ENCODE assay signal across 8 cellular contexts in genomic region chr1:230978491-230979388, GRCh38. TPM values are rescaled to one million over a fixed set of nuclear protein-coding genes. Genes with fewer than 3 reads are reported as not detected.
DNase-seq lines count a peak whose midpoint lies in the region; TF ChIP-seq lines count a peak whose summit lies in the region.

Gene ARV1, plus strand, starts transcription at chr1:230979094. Its CDS starts 12 bp downstream, at chr1:230979106.
Gene TTC13, minus strand, starts transcription at chr1:230978861. Its CDS starts 31 bp downstream, at chr1:230978830.

- no peak for TF ChIP-seq EP300 in esophagus muscularis mucosa (IDR thresholded peaks at IDR 0.05)

- intact Hi-C loops in esophagus muscularis mucosa (cut with DNase I): loop anchor here (5.0 kb wide), 1 partner anchor 181 kb away; no protein-coding TSS in a partner anchor

- no peaks in the 10 kb centered on the region for H3K27me3 ChIP-seq in GM23248 (replicated peaks; ENCODE audit: insufficient read depth)
- H3K27me3 ChIP-seq in esophagus muscularis mucosa: no peaks in the 10 kb centered on the region

- TF ChIP-seq POLR2A in esophagus muscularis mucosa (IDR thresholded peaks at IDR 0.05; ENCODE audit: low read depth): peak; percentile 29

- H3K27ac ChIP-seq in GM23248 (no peak within 1 kb of the TSS), esophagus muscularis mucosa (replicated peaks in 1 of 4) (peak within 1 kb of the TSS; percentile 70 to 83 (median 77))

- in situ Hi-C loops in GM23248 (cut with MboI): no loop called here

- H3K4me1 ChIP-seq in GM23248 (ENCODE audit: insufficient read depth) (peaks cover 25% of the 10 kb centered on the region), esophagus muscularis mucosa (peaks cover 19 to 33% (median 26%) of the 10 kb centered on the region in 4 donors)

- H3K79me2 ChIP-seq in GM23248 (ENCODE audit: insufficient read depth): peaks cover 54% of the 10 kb centered on the region

- H3K9me3 ChIP-seq in GM23248 (ENCODE audit: low read depth): no peaks in the 10 kb centered on the region
- H3K9me3 ChIP-seq in esophagus muscularis mucosa: no peaks in the 10 kb centered on the region

- WGBS in GM23248 (ENCODE audit: low coverage in 1 of 2, low lambda C conversion rate in 2 of 2, missing lambda C conversion rate in 2 of 2), 2 experiments: 1% methylated on average over 50 to 79 of the region's 79 CpGs
- 1% methylated on average over 16 of the region's 79 CpGs for WGBS in esophagus muscularis mucosa

- H3K9me2 ChIP-seq in GM23248 (ENCODE audit: insufficient read depth): no peaks in the 10 kb centered on the region

- H3F3A ChIP-seq in GM23248 (ENCODE audit: insufficient read depth): peaks cover 27% of the 10 kb centered on the region

- H4K20me1 ChIP-seq in GM23248 (ENCODE audit: insufficient read depth): no peaks in the 10 kb centered on the region

- peak within 1 kb of the TSS; percentile 96 for H2AFZ ChIP-seq in GM23248

- peak within 1 kb of the TSS; percentile 96 for H3K4me3 ChIP-seq in GM23248
- H3K4me3 ChIP-seq in esophagus muscularis mucosa: peak within 1 kb of the TSS; percentile 88 to 98 (median 91)

- peak within 1 kb of the TSS; percentile 75 for H3K9ac ChIP-seq in GM23248

- TF ChIP-seq CTCF in esophagus muscularis mucosa (IDR thresholded peaks at IDR 0.05): peak in 1 of 3 experiments; percentile 24

- H3K36me3 ChIP-seq in GM23248 (ENCODE audit: low read depth): 0 out of 2 replicates have a peak, but pooled peaks cover 4% of the 10 kb centered on the region
- H3K36me3 ChIP-seq in esophagus muscularis mucosa: peaks cover 0 to 26% (median 12%) of the 10 kb centered on the region in 4 donors

- DNase-seq in EH (ENCODE audit: low read depth): peak; percentile 99
- peak; percentile 100 for DNase-seq in GM23248
- peak; percentile 98 for DNase-seq in Kasumi-1 (lab: John Stamatoyannopoulos, UW)
- peak; percentile 98 for DNase-seq in RKO (ENCODE audit: low spot score)
- peak; percentile 94 for DNase-seq in activated T-helper 1 cell treated with Interleukin-2 at 50 U/mL for 16 hours (ENCODE audit: low read depth)
- DNase-seq in esophagus muscularis mucosa (ENCODE audit: extremely low spot score): peak; percentile 99
- DNase-seq in myocyte (ENCODE audit: low read depth): peak; percentile 99
- peak; percentile 96 to 98 for DNase-seq in stimulated activated CD8-positive, alpha-beta memory T cell treated with anti-CD3 and anti-CD28 coated beads, Interleukin-7, amount 100 ng/mL, for 48 hours (ENCODE audit: extremely low read depth in 1 of 2, low read depth in 1 of 2)

- peak within 1 kb of the TSS; percentile 81 for H3K4me2 ChIP-seq in GM23248 (ENCODE audit: unreplicated experiment)

RNA-seq across cellular contexts. Expression of gene ARV1, which starts in this region (rescaled TPM):
- 25.0 and 30.2 TPM in 2 replicates for total RNA-seq in GM23248 (2014; rRNA removed; shearing (Covaris generic))
- polyA plus RNA-seq in GM23248 (2016; fragmentation: Nextera tagmentation; extraction: Ambion mirVana): 26.2 and 27.5 TPM in 2 replicates
- total RNA-seq in esophagus muscularis mucosa: 10 to 100 TPM; 14.9 to 21.6 (median 18.8) TPM
- total RNA-seq in myocyte: 19.7 and 28.2 TPM in 2 replicates
- polyA plus RNA-seq in myocyte (2012): 16.7 TPM

RNA-seq across cellular contexts. Expression of gene TTC13, which starts in this region (rescaled TPM):
- 11.1 and 14.3 TPM in 2 replicates for total RNA-seq in GM23248 (2014; rRNA removed; shearing (Covaris generic))
- polyA plus RNA-seq in GM23248 (2016; fragmentation: Nextera tagmentation; extraction: Ambion mirVana): 6.7 and 9.1 TPM in 2 replicates
- total RNA-seq in esophagus muscularis mucosa (10 to 100 TPM in 2 of 4 donors, 1 to 10 TPM in 2; 8.4 to 27.0 (median 11.5) TPM), myocyte (37.8 and 58.9 TPM in 2 replicates)
- 17.9 TPM for polyA plus RNA-seq in myocyte (2012)
